Comparison of ENCODE assay signal across 27 cellular contexts in genomic region chr11:69771466-69771865, GRCh38. TPM values are rescaled to one million over a fixed set of nuclear protein-coding genes. Genes with fewer than 3 reads are reported as not detected.
"Had no signal": no experiment of that assay in that cellular context is flagged by ENCODE, and none has a peak within 500 bp of the region (broad histone marks: within the 10 kb centered on the region; RNA-seq: fewer than 3 reads in every experiment).

No MANE protein-coding gene starts in this region.

- H3K4me1 ChIP-seq: Peyer's patch had no signal

- ATAC-seq: activated T-cell treated with anti-CD3 and anti-CD28 coated beads, Interleukin-2, amount 50 U/mL, for 4 hours had no signal

- H3K36me3 Mint-ChIP-seq: activated CD4-positive, alpha-beta memory T cell treated with anti-CD3 and anti-CD28 coated beads for 36 hours; activated naive CD8-positive, alpha-beta T cell had no signal

- H3K4me3 ChIP-seq: MG63, Peyer's patch, SJSA1 had no signal

- FAIRE-seq: astrocyte had no signal

- H3K36me3 ChIP-seq: MG63, Peyer's patch, SJSA1 had no signal

- H3K4me2 ChIP-seq: KMS-11 had no signal

- DNase-seq: activated B cell treated with CpG ODN at 0.5 μM for 24 hours; activated CD4-positive, alpha-beta memory T cell treated with anti-CD3 and anti-CD28 coated beads for 36 hours; activated CD4-positive, alpha-beta T cell treated with anti-CD3 and anti-CD28 coated beads, Interleukin-2, amount 10 ng/mL, durations not matched to agents 7 days and 5 days; activated CD8-positive, alpha-beta memory T cell treated with anti-CD3 and anti-CD28 coated beads for 24 hours; activated effector memory CD4-positive, alpha-beta T cell treated with anti-CD3 and anti-CD28 coated beads, Interleukin-2, amount 50 U/mL, for 16 hours; activated naive CD4-positive, alpha-beta T cell treated with Interleukin-2 at 50 U/mL for 16 hours; activated T-cell treated with anti-CD3 and anti-CD28 coated beads, Interleukin-2, amount 50 U/mL, for 4 hours; amygdala; MG63; MV-4-11; NCI-H1092 treated with DMSO at 0.1 percent for 48 hours; NCI-H1417 treated with DMSO at 0.1 percent for 48 hours; NCI-H1694; NCI-H2029; NCI-H345; NCI-H510A; NCI-H69; NK-92 treated with Interleukin-12 subunit alpha and Interleukin-12 subunit beta, amount 100 ng/mL, for 24 hours; Peyer's patch; SHP77 had no signal

- H3K27ac Mint-ChIP-seq: activated B cell treated with CpG ODN at 0.5 μM for 24 hours; activated CD4-positive, alpha-beta memory T cell treated with anti-CD3 and anti-CD28 coated beads for 36 hours; activated CD4-positive, alpha-beta T cell treated with anti-CD3 and anti-CD28 coated beads, Interleukin-2, amount 10 ng/mL, durations not matched to agents 7 days and 5 days; activated naive CD8-positive, alpha-beta T cell; brain; T-helper 1 cell treated with Interleukin-12 subunit alpha and Interleukin-12 subunit beta and Interleukin-4 antibody, amounts not matched to agents 30 μg/mL and 1 μg/mL, for 36 hours had no signal

- H3K9me3 ChIP-seq: MG63, Peyer's patch had no signal

- H3K9me3 Mint-ChIP-seq: activated B cell treated with CpG ODN at 0.5 μM for 24 hours; activated CD4-positive, alpha-beta memory T cell treated with anti-CD3 and anti-CD28 coated beads for 36 hours; activated CD4-positive, alpha-beta T cell treated with anti-CD3 and anti-CD28 coated beads, Interleukin-2, amount 10 ng/mL, durations not matched to agents 7 days and 5 days; activated T-cell treated with anti-CD3 and anti-CD28 coated beads, Interleukin-2, amount 50 U/mL, for 4 hours; central memory CD8-positive, alpha-beta T cell; T-helper 1 cell treated with Interleukin-12 subunit alpha and Interleukin-12 subunit beta and Interleukin-4 antibody, amounts not matched to agents 30 μg/mL and 1 μg/mL, for 36 hours had no signal

- H3K27ac ChIP-seq: KMS-11, Peyer's patch, SJSA1 had no signal

- H3K9ac ChIP-seq: KMS-11 had no signal

- H3K4me1 Mint-ChIP-seq: activated B cell treated with CpG ODN at 0.5 μM for 24 hours; activated CD4-positive, alpha-beta T cell treated with anti-CD3 and anti-CD28 coated beads, Interleukin-2, amount 10 ng/mL, durations not matched to agents 7 days and 5 days; brain; central memory CD8-positive, alpha-beta T cell had no signal

- H3K4me3 Mint-ChIP-seq: activated B cell treated with CpG ODN at 0.5 μM for 24 hours; activated CD4-positive, alpha-beta memory T cell treated with anti-CD3 and anti-CD28 coated beads for 36 hours; activated CD4-positive, alpha-beta T cell treated with anti-CD3 and anti-CD28 coated beads, Interleukin-2, amount 10 ng/mL, durations not matched to agents 7 days and 5 days; activated naive CD8-positive, alpha-beta T cell; activated T-cell treated with anti-CD3 and anti-CD28 coated beads, Interleukin-2, amount 50 U/mL, for 4 hours; brain; central memory CD8-positive, alpha-beta T cell; T-helper 1 cell treated with Interleukin-12 subunit alpha and Interleukin-12 subunit beta and Interleukin-4 antibody, amounts not matched to agents 30 μg/mL and 1 μg/mL, for 36 hours had no signal

RNA-seq across cellular contexts. Expression of gene FGF4, which starts 3.7 kb away (rescaled TPM):
- total RNA-seq: activated B cell treated with CpG ODN at 0.5 μM for 24 hours; activated CD4-positive, alpha-beta memory T cell treated with anti-CD3 and anti-CD28 coated beads for 36 hours; activated CD4-positive, alpha-beta T cell treated with anti-CD3 and anti-CD28 coated beads, Interleukin-2, amount 10 ng/mL, durations not matched to agents 7 days and 5 days; activated T-cell treated with anti-CD3 and anti-CD28 coated beads, Interleukin-2, amount 50 U/mL, for 4 hours; astrocyte; Peyer's patch; SJSA1 had no signal

RNA-seq across cellular contexts. Expression of gene FGF3, which starts 47.8 kb away (rescaled TPM):
- total RNA-seq: activated B cell treated with CpG ODN at 0.5 μM for 24 hours; activated CD4-positive, alpha-beta memory T cell treated with anti-CD3 and anti-CD28 coated beads for 36 hours; activated CD4-positive, alpha-beta T cell treated with anti-CD3 and anti-CD28 coated beads, Interleukin-2, amount 10 ng/mL, durations not matched to agents 7 days and 5 days; activated T-cell treated with anti-CD3 and anti-CD28 coated beads, Interleukin-2, amount 50 U/mL, for 4 hours; astrocyte; Peyer's patch; SJSA1 had no signal
